In genomic region chrX:95367286-95367685, GRCh38 we compare ENCODE assay signal across 3 cellular contexts.
"Had no signal": no experiment of that assay in that cellular context is flagged by ENCODE, and none has a peak within 500 bp of the region (broad histone marks: within the 10 kb centered on the region; RNA-seq: fewer than 3 reads in every experiment).

No MANE protein-coding gene starts in this region.

- ATAC-seq: GM12878 had no signal

- H3K4me3 ChIP-seq: GM12878 had no signal

- DNase-seq: GDM1, GF-D8 had no signal
